ENCODE assay signal across 8 cellular contexts in the genomic region with DNA sequence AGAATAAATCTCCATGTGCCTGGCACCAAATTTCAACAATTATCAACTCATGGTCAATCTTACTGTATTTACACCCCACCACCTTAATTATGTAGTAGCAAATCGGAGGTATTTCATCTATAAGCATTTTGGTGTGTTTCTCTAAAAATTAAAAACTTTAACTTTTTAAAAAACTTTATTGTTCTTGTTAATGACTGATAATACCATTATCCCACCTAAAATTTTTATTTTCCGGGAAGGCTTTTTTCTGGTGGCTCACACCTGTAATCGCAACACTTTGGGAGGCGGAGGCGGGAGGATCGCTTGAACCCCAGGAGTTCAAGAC.
A peak's percentile ranks its signal among the peaks of the same experiment; 100 is the strongest.
DNase-seq lines count a peak whose midpoint lies in the region; ATAC-seq and TF ChIP-seq lines count a peak whose summit lies in the region.

No MANE protein-coding gene starts in this region.

- TF ChIP-seq CTCF in GM06990 (IDR thresholded peaks at IDR 0.05; ENCODE audit: insufficient read depth, low read length, poor library complexity, severe bottlenecking) (no peak), neutrophil (IDR thresholded peaks at IDR 0.05) (no peak)

- peaks cover 35% of the 10 kb centered on the region for H3K36me3 Mint-ChIP-seq in dendritic cell treated with granulocyte-macrophage colony-stimulating factor and Interleukin-4, amounts not matched to agents 40 ng/mL and 50 ng/mL, for 4 days (ENCODE audit: low read depth)

- no peaks in the 10 kb centered on the region for H3K27me3 Mint-ChIP-seq in dendritic cell treated with granulocyte-macrophage colony-stimulating factor and Interleukin-4, amounts not matched to agents 40 ng/mL and 50 ng/mL, for 4 days

- H3K27ac ChIP-seq in neutrophil: peak overlapping the region; percentile 35

- DNase-seq in GM06990 (ENCODE audit: extremely low read depth, insufficient read length) (no peak), SIG-M5 treated with dmso at 0.1 percent for 504 hours (lab: John Stamatoyannopoulos, UW; ENCODE audit: unreplicated experiment) (no peak), NCI-H1092 (lab: John Stamatoyannopoulos, UW) (no peak)
- DNase-seq in central memory CD4-positive, alpha-beta T cell: no peak

- H3K9me3 ChIP-seq in neutrophil: no peaks in the 10 kb centered on the region

- intact Hi-C loops in dendritic cell treated with granulocyte-macrophage colony-stimulating factor and Interleukin-4, amounts not matched to agents 40 ng/mL and 50 ng/mL, for 4 days (cut with micrococcal nuclease): loop anchor here (2.0 kb wide), 1 partner anchor 25 kb away; a partner anchor contains a TSS

- H3K36me3 ChIP-seq in GM06990 (ENCODE audit: control insufficient read depth, insufficient read depth, low read length): peaks cover 14% of the 10 kb centered on the region
- H3K36me3 ChIP-seq in neutrophil: peaks cover 21% of the 10 kb centered on the region

- ATAC-seq in HG03432 (IDR thresholded peaks at IDR 0.05; ENCODE audit: unreplicated experiment) (peak; percentile 20), GM19397 (IDR thresholded peaks at IDR 0.05; ENCODE audit: unreplicated experiment) (no peak)

- peaks cover 11% of the 10 kb centered on the region in 2 experiments for H3K4me1 ChIP-seq in neutrophil (ENCODE audit: control insufficient read depth in 1 of 2, insufficient read depth in 1 of 2, low read depth in 1 of 2, low read length in 1 of 2)

- peak overlapping the region; percentile 97 for H3K4me3 Mint-ChIP-seq in dendritic cell treated with granulocyte-macrophage colony-stimulating factor and Interleukin-4, amounts not matched to agents 40 ng/mL and 50 ng/mL, for 4 days

- no peaks in the 10 kb centered on the region for H3K9me3 Mint-ChIP-seq in dendritic cell treated with granulocyte-macrophage colony-stimulating factor and Interleukin-4, amounts not matched to agents 40 ng/mL and 50 ng/mL, for 4 days

- H3K27me3 ChIP-seq in GM06990 (replicated peaks; ENCODE audit: control insufficient read depth, insufficient read depth, low read length) (no peaks in the 10 kb centered on the region), neutrophil (no peaks in the 10 kb centered on the region)

- H3K4me3 ChIP-seq in GM06990 (replicated peaks; ENCODE audit: low read depth, low read length) (peak overlapping the region; percentile 93), neutrophil (ENCODE audit: low read depth in 1 of 2, low read length in 1 of 2) (peak overlapping the region; percentile 75 to 86)

- peak overlapping the region; percentile 83 for H3K27ac Mint-ChIP-seq in dendritic cell treated with granulocyte-macrophage colony-stimulating factor and Interleukin-4, amounts not matched to agents 40 ng/mL and 50 ng/mL, for 4 days

- H3K4me1 Mint-ChIP-seq in dendritic cell treated with granulocyte-macrophage colony-stimulating factor and Interleukin-4, amounts not matched to agents 40 ng/mL and 50 ng/mL, for 4 days (ENCODE audit: low read depth): peaks cover 11% of the 10 kb centered on the region
